In genomic region chr1:54054438-54054749, GRCh38 we compare ENCODE assay signal across 9 cellular contexts. TPM values are rescaled to one million over a fixed set of nuclear protein-coding genes. Genes with fewer than 3 reads are reported as not detected.
DNase-seq lines count a peak whose midpoint lies in the region; ATAC-seq and TF ChIP-seq lines count a peak whose summit lies in the region.
"Had no signal": no experiment of that assay in that cellular context is flagged by ENCODE, and none has a peak within 500 bp of the region (broad histone marks: within the 10 kb centered on the region; RNA-seq: fewer than 3 reads in every experiment).

No MANE protein-coding gene starts in this region.

- H3K36me3 Mint-ChIP-seq in activated naive CD4-positive, alpha-beta T cell treated with anti-CD3 and anti-CD28 coated beads, Interleukin-2, amount 50 U/mL, for 72 hours, result peaks cover 11 to 15% of the 10 kb centered on the region in 2 donors

- H4K20me1 ChIP-seq in Karpas-422 (ENCODE audit: insufficient read depth, low read depth, low read length), result no peaks in the 10 kb centered on the region; the same call in 1 of the 2 replicates

- TF ChIP-seq CTCF in GM12864 (IDR thresholded peaks at IDR 0.05; ENCODE audit: low read depth, low read length, missing control alignments), result no peak
- TF ChIP-seq CTCF in choroid plexus epithelial cell (conservative IDR thresholded peaks at IDR 0.05; ENCODE audit: low read depth, low read length), result peak; percentile 3
- no peak for TF ChIP-seq CTCF in neutrophil (IDR thresholded peaks at IDR 0.05)

- H3K27ac Mint-ChIP-seq in activated naive CD4-positive, alpha-beta T cell treated with anti-CD3 and anti-CD28 coated beads, Interleukin-2, amount 50 U/mL, for 72 hours, result peak overlapping the region in 1 of 2 donors; percentile 37
- H3K27ac Mint-ChIP-seq: progenitor cell of endocrine pancreas had no signal

- no peaks in the 10 kb centered on the region for H3K9me3 Mint-ChIP-seq in activated naive CD4-positive, alpha-beta T cell treated with anti-CD3 and anti-CD28 coated beads, Interleukin-2, amount 50 U/mL, for 72 hours

- H3K27ac ChIP-seq in Karpas-422 (ENCODE audit: low read length) (peak overlapping the region; percentile 78; the same call in 1 of the 2 replicates), neutrophil (peak overlapping the region; percentile 97), caudate nucleus (ENCODE audit: low read depth, low read length) (no peak overlapping the region)

- no peak for DNase-seq in GM12864 (ENCODE audit: low read depth)
- DNase-seq in Karpas-422, result peak; percentile 54
- DNase-seq in choroid plexus epithelial cell (ENCODE audit: low read depth), result no peak
- DNase-seq in AG08396 (ENCODE audit: low spot score), result no peak
- DNase-seq in activated naive CD4-positive, alpha-beta T cell treated with anti-CD3 and anti-CD28 coated beads, Interleukin-2, amount 50 U/mL, for 72 hours (ENCODE audit: low spot score in 2 of 2), result no peak
- DNase-seq in caudate nucleus (lab: John Stamatoyannopoulos, UW), result no peak

- peaks cover 3% of the 10 kb centered on the region; the same call in 1 of the 2 replicates for H3K36me3 ChIP-seq in Karpas-422 (ENCODE audit: insufficient read depth, low read length)
- H3K36me3 ChIP-seq in neutrophil, result peaks cover 6% of the 10 kb centered on the region

- H3K4me1 ChIP-seq in Karpas-422 (ENCODE audit: low read length) (peaks cover 26% of the 10 kb centered on the region), neutrophil (ENCODE audit: control insufficient read depth in 1 of 2, insufficient read depth in 1 of 2, low read depth in 1 of 2, low read length in 1 of 2) (peaks cover 32 to 33% of the 10 kb centered on the region in 2 experiments)

- peaks cover 61% of the 10 kb centered on the region for H3K79me2 ChIP-seq in Karpas-422 (ENCODE audit: low read length)

- no peak overlapping the region for H2AFZ ChIP-seq in Karpas-422 (ENCODE audit: low read length)

- no peaks in the 10 kb centered on the region for H3K9me2 ChIP-seq in Karpas-422 (replicated peaks; ENCODE audit: insufficient read depth, low read length)

- H3K9ac ChIP-seq in Karpas-422 (ENCODE audit: low read length), result peak overlapping the region; percentile 97

- H3K4me3 ChIP-seq in GM12864 (ENCODE audit: low read depth, low read length) (peak overlapping the region; percentile 78), Karpas-422 (ENCODE audit: low read length) (peak overlapping the region; percentile 97), choroid plexus epithelial cell (ENCODE audit: low read depth, low read length) (peak overlapping the region; percentile 96), neutrophil (ENCODE audit: low read depth in 1 of 2, low read length in 1 of 2) (peak overlapping the region; percentile 94 to 95)

- ATAC-seq in GM21529 (IDR thresholded peaks at IDR 0.05; ENCODE audit: unreplicated experiment), result no peak
- no peak for ATAC-seq in activated naive CD4-positive, alpha-beta T cell treated with anti-CD3 and anti-CD28 coated beads, Interleukin-2, amount 50 U/mL, for 72 hours

- H3K9me3 ChIP-seq in Karpas-422 (ENCODE audit: low read length), result no peaks in the 10 kb centered on the region
- no peaks in the 10 kb centered on the region for H3K9me3 ChIP-seq in neutrophil

- peak overlapping the region; percentile 92 for H3K4me2 ChIP-seq in Karpas-422 (ENCODE audit: low read depth, low read length, poor library complexity, severe bottlenecking)

- H3K27me3 ChIP-seq in Karpas-422 (ENCODE audit: low read length) (no peaks in the 10 kb centered on the region), neutrophil (no peaks in the 10 kb centered on the region)

RNA-seq across cellular contexts. Expression of gene TCEANC2, which starts 1.0 kb away (rescaled TPM):
- total RNA-seq in Karpas-422 (2014; rRNA removed; shearing (Covaris generic); ENCODE audit: low replicate concordance), result 5.3 and 10.6 TPM in 2 replicates
- 10 to 100 TPM; 11.8 to 19.4 TPM for total RNA-seq in activated naive CD4-positive, alpha-beta T cell treated with anti-CD3 and anti-CD28 coated beads, Interleukin-2, amount 50 U/mL, for 72 hours

RNA-seq across cellular contexts. Expression of gene TMEM59, which starts 1.4 kb away (rescaled TPM):
- total RNA-seq in Karpas-422 (2014; rRNA removed; shearing (Covaris generic); ENCODE audit: low replicate concordance), result 168 and 261 TPM in 2 replicates
- 100 to 1,000 TPM; 132 to 164 TPM for total RNA-seq in activated naive CD4-positive, alpha-beta T cell treated with anti-CD3 and anti-CD28 coated beads, Interleukin-2, amount 50 U/mL, for 72 hours

RNA-seq across cellular contexts. Expression of gene LDLRAD1, which starts 36.4 kb away (rescaled TPM):
- total RNA-seq in Karpas-422 (2014; rRNA removed; shearing (Covaris generic); ENCODE audit: low replicate concordance), result not detected in 2 replicates
- not detected for total RNA-seq in activated naive CD4-positive, alpha-beta T cell treated with anti-CD3 and anti-CD28 coated beads, Interleukin-2, amount 50 U/mL, for 72 hours
